Comparison of ENCODE assay signal across 8 cellular contexts in the genomic region with DNA sequence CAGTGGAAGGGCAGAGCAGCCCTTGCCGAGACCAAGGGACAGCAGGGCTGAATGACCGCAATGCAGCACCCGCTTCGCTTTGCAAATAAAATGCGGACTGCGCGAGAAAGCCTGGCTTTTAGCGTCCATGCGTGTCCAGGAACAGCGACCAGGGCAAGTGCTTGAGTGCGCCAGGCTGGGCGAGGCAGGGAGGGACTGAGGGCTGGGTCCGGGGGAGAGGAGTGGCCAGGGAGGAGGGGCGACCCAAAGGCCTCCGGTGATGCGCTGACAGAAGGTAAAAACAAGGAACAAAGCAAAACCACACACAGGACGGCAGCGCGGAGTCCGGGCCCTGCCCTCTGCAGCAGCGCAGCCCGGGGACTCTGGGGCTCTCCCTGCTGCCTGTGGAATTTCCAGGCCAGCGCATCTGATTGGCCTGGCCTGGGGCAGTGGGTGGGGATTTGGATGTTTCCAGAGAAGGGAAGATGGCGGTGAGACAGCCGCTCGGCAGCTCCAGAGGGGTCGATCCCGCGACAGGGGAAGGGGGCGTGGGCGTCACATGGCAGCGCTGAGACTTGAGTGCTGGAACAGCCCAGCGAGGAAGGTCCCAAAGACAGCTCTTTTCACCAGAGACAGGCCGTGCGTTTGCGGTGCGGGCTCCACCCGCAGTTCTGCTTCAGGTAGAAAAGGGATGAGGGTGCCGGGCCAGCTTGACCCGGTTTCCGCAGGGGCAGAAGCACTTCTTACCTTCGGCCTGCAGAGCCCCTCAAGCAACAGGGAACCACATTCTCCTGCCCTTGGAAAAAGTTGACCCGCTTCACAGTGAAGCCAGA. TPM values are rescaled to one million over a fixed set of nuclear protein-coding genes. Genes with fewer than 3 reads are reported as not detected.
DNase-seq lines count a peak whose midpoint lies in the region; ATAC-seq, FAIRE-seq and TF ChIP-seq lines count a peak whose summit lies in the region.

No MANE protein-coding gene starts in this region.

- DNase-seq in A172 (ENCODE audit: low spot score) (peak; percentile 80), GM12891 (ENCODE audit: insufficient read length, low spot score) (peak; percentile 72), NCI-H446 (lab: John Stamatoyannopoulos, UW) (peak; percentile 35 to 77)
- DNase-seq in activated CD8-positive, alpha-beta T cell treated with anti-CD3 and anti-CD28 coated beads for 36 hours: peak; percentile 69

- H3K4me3 ChIP-seq in mucosa of rectum (ENCODE audit: low read length in 2 of 2): peak overlapping the region; percentile 84 to 89

- ATAC-seq in HG02981 (IDR thresholded peaks at IDR 0.05; ENCODE audit: unreplicated experiment): peak; percentile 73
- peak; percentile 89 for ATAC-seq in activated CD8-positive, alpha-beta T cell treated with anti-CD3 and anti-CD28 coated beads for 36 hours
- peak; percentile 90 for ATAC-seq in esophagus mucosa
- ATAC-seq in stimulated activated memory B cell treated with anti-CD40 and anti-IgM and Interleukin-4, amounts not matched to agents 10 μg/mL and 1 μg/mL and 100 μg/mL, for 72 hours: peak; percentile 88

- peak; percentile 78 for FAIRE-seq in GM12891 (lab: Jason Lieb, UNC)

- CTCF ChIA-PET in activated CD8-positive, alpha-beta T cell treated with anti-CD3 and anti-CD28 coated beads for 36 hours (lab: Charles Lee): interaction anchor here (2.4 kb wide), 1 partner anchor 14 kb away, joined by 15 read pairs; no protein-coding TSS in a partner anchor

- peaks cover 17% of the 10 kb centered on the region for H3K27me3 Mint-ChIP-seq in activated CD8-positive, alpha-beta T cell treated with anti-CD3 and anti-CD28 coated beads for 36 hours
- H3K27me3 Mint-ChIP-seq in stimulated activated memory B cell treated with anti-CD40 and anti-IgM and Interleukin-4, amounts not matched to agents 10 μg/mL and 1 μg/mL and 100 μg/mL, for 72 hours: no peaks in the 10 kb centered on the region

- peak overlapping the region; percentile 78 to 80 for H3K9ac ChIP-seq in mucosa of rectum (ENCODE audit: low read depth in 1 of 2, low read length in 2 of 2)

- peaks cover 6% of the 10 kb centered on the region for H3K9me3 Mint-ChIP-seq in activated CD8-positive, alpha-beta T cell treated with anti-CD3 and anti-CD28 coated beads for 36 hours
- no peaks in the 10 kb centered on the region for H3K9me3 Mint-ChIP-seq in stimulated activated memory B cell treated with anti-CD40 and anti-IgM and Interleukin-4, amounts not matched to agents 10 μg/mL and 1 μg/mL and 100 μg/mL, for 72 hours

- no peak for TF ChIP-seq CTCF in activated CD8-positive, alpha-beta T cell treated with anti-CD3 and anti-CD28 coated beads for 36 hours (IDR thresholded peaks at IDR 0.05)

- no peaks in the 10 kb centered on the region for H3K36me3 Mint-ChIP-seq in activated CD8-positive, alpha-beta T cell treated with anti-CD3 and anti-CD28 coated beads for 36 hours (ENCODE audit: low read depth)
- H3K36me3 Mint-ChIP-seq in stimulated activated memory B cell treated with anti-CD40 and anti-IgM and Interleukin-4, amounts not matched to agents 10 μg/mL and 1 μg/mL and 100 μg/mL, for 72 hours: no peaks in the 10 kb centered on the region

- peaks cover 18% of the 10 kb centered on the region for H3K4me1 Mint-ChIP-seq in activated CD8-positive, alpha-beta T cell treated with anti-CD3 and anti-CD28 coated beads for 36 hours (ENCODE audit: low read depth)
- peaks cover 24% of the 10 kb centered on the region for H3K4me1 Mint-ChIP-seq in stimulated activated memory B cell treated with anti-CD40 and anti-IgM and Interleukin-4, amounts not matched to agents 10 μg/mL and 1 μg/mL and 100 μg/mL, for 72 hours

- H3K27ac Mint-ChIP-seq in activated CD8-positive, alpha-beta T cell treated with anti-CD3 and anti-CD28 coated beads for 36 hours: no peak overlapping the region
- peak overlapping the region; percentile 63 for H3K27ac Mint-ChIP-seq in stimulated activated memory B cell treated with anti-CD40 and anti-IgM and Interleukin-4, amounts not matched to agents 10 μg/mL and 1 μg/mL and 100 μg/mL, for 72 hours

- POLR2A ChIA-PET in activated CD8-positive, alpha-beta T cell treated with anti-CD3 and anti-CD28 coated beads for 36 hours (lab: Charles Lee): interaction anchor here (1.5 kb wide), 1 partner anchor 10 kb away, joined by 4 read pairs; no protein-coding TSS in a partner anchor

- peaks cover 14 to 17% of the 10 kb centered on the region in 2 donors for H3K4me1 ChIP-seq in mucosa of rectum (ENCODE audit: control insufficient read depth in 2 of 2, insufficient read depth in 2 of 2, low read length in 2 of 2)

- peak overlapping the region; percentile 81 for H3K4me3 Mint-ChIP-seq in activated CD8-positive, alpha-beta T cell treated with anti-CD3 and anti-CD28 coated beads for 36 hours
- H3K4me3 Mint-ChIP-seq in stimulated activated memory B cell treated with anti-CD40 and anti-IgM and Interleukin-4, amounts not matched to agents 10 μg/mL and 1 μg/mL and 100 μg/mL, for 72 hours: peak overlapping the region; percentile 95

- intact Hi-C loops in activated CD8-positive, alpha-beta T cell treated with anti-CD3 and anti-CD28 coated beads for 36 hours (cut with micrococcal nuclease): no loop called here

- H3K27ac ChIP-seq in mucosa of rectum (ENCODE audit: low read depth in 2 of 2, low read length in 2 of 2): peak overlapping the region; percentile 80 to 87

- no peak for TF ChIP-seq POLR2A in GM12891 (IDR thresholded peaks at IDR 0.05; ENCODE audit: low read depth, low read length)

- H3K27me3 ChIP-seq in mucosa of rectum (ENCODE audit: control insufficient read depth in 2 of 2, insufficient read depth in 2 of 2, low read length in 2 of 2): no peaks in the 10 kb centered on the region

- no peaks in the 10 kb centered on the region for H3K36me3 ChIP-seq in mucosa of rectum (ENCODE audit: control insufficient read depth in 2 of 2, insufficient read depth in 2 of 2, low read length in 2 of 2)

- no peaks in the 10 kb centered on the region for H3K9me3 ChIP-seq in mucosa of rectum (ENCODE audit: control insufficient read depth in 2 of 2, low read length in 2 of 2)

TF ChIP-seq in GM12891, 5 proteins besides CTCF, POLR2A, EP300 and RAD21:
- no peak for TF ChIP-seq POU2F2 (IDR thresholded peaks at IDR 0.05; ENCODE audit: low read depth, low read length)
- TF ChIP-seq TAF1 (IDR thresholded peaks at IDR 0.05; ENCODE audit: low read depth, low read length): no peak
- no peak for TF ChIP-seq SPI1 (IDR thresholded peaks at IDR 0.05; ENCODE audit: low read depth, low read length)
- no peak for TF ChIP-seq POLR2AphosphoS5 (IDR thresholded peaks at IDR 0.05; ENCODE audit: low read depth, low read length)
- no peak for TF ChIP-seq PAX5 (IDR thresholded peaks at IDR 0.05; ENCODE audit: insufficient read depth, low read length, severe bottlenecking)
TF ChIP-seq in GM12891: peak in this region for 0.

RNA-seq across cellular contexts. Expression of a gene that starts 51.8 kb away (rescaled TPM):
- total RNA-seq in A172 (2014; rRNA removed; shearing (Covaris generic)): 110 TPM in 2 replicates
- 89.3 TPM for polyA plus RNA-seq in GM12891 (2012; ENCODE audit: low read depth, missing spikeins)
- total RNA-seq in activated CD8-positive, alpha-beta T cell treated with anti-CD3 and anti-CD28 coated beads for 36 hours: 100 to 1,000 TPM; 117 to 124 TPM
- 110 TPM for total RNA-seq in esophagus mucosa

Comparison
In these comparisons a context has a peak if more than half of its experiments do, and no peak if none do; other contexts are left out.
1. Peak in every context shown above with its lines: DNase-seq, ATAC-seq, H3K4me3 ChIP-seq and H3K27ac ChIP-seq.